In the genomic region with DNA sequence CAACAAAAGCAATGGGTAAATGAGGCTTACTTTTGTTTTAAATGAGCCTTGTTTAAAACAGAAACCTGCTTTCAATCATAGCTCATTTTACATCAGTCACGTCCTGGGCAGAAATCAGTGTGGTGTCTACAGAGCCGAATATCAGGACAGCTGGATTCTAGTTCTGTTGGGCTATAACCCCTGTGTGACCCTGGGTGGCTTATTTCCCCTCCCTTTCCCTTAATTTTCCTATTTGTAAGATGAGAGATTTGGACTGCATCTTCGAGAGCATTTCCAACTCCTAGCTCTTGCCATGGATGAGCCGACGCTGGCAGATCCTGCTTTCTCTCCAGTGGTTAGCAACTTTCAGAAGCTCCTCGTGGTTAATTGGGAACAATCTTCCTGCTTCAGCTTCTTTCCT, we compare ENCODE assay signal across 19 cellular contexts.
A peak's percentile ranks its signal among the peaks of the same experiment; 100 is the strongest.
DNase-seq lines count a peak whose midpoint lies in the region; TF ChIP-seq lines count a peak whose summit lies in the region.
"Had no signal": no experiment of that assay in that cellular context is flagged by ENCODE, and none has a peak within 500 bp of the region (broad histone marks: within the 10 kb centered on the region; RNA-seq: fewer than 3 reads in every experiment).

No MANE protein-coding gene starts in this region.

- no peak overlapping the region for H2AFZ ChIP-seq in mammary epithelial cell (ENCODE audit: low read depth, low read length)

- no TSS peak for BruUV-seq in mammary epithelial cell (replicated peaks; lab: Mats Ljungman, UMichigan)

- H3K27me3 ChIP-seq in mammary epithelial cell (ENCODE audit: insufficient read depth, low read length) (no peaks in the 10 kb centered on the region), breast epithelium (no peaks in the 10 kb centered on the region), vagina (no peaks in the 10 kb centered on the region)

- no peak overlapping the region for H3K9ac ChIP-seq in mammary epithelial cell (ENCODE audit: insufficient read depth, low read length)

- no peak overlapping the region for H3K4me2 ChIP-seq in mammary epithelial cell (ENCODE audit: insufficient read depth, low read depth, low read length)

- H4K20me1 ChIP-seq in mammary epithelial cell (ENCODE audit: insufficient read depth, low read length) = no peaks in the 10 kb centered on the region

- H3K27me3 Mint-ChIP-seq in nephron progenitor cell (ENCODE audit: low read depth, poor library complexity) = peaks cover 2% of the 10 kb centered on the region

- H3K4me1 ChIP-seq in mammary epithelial cell (ENCODE audit: insufficient read depth, low read length) (peaks cover 13% of the 10 kb centered on the region), breast epithelium (no peaks in the 10 kb centered on the region), vagina (no peaks in the 10 kb centered on the region)

- no peak for TF ChIP-seq CTCF in mammary epithelial cell (conservative IDR thresholded peaks at IDR 0.05 in 1 of 2, IDR thresholded peaks at IDR 0.05 in 1 of 2; ENCODE audit: extremely low read depth in 1 of 2, insufficient read depth in 1 of 2, low read depth in 1 of 2, low read length in 2 of 2)
- no peak for TF ChIP-seq CTCF in breast epithelium (IDR thresholded peaks at IDR 0.05)
- TF ChIP-seq CTCF in nephron progenitor cell (IDR thresholded peaks at IDR 0.05) = no peak
- TF ChIP-seq CTCF in vagina (IDR thresholded peaks at IDR 0.05) = no peak

- H3K27ac Mint-ChIP-seq in nephron progenitor cell = peak overlapping the region; percentile 10

- intact Hi-C loops in mammary epithelial cell (cut with micrococcal nuclease) = no loop called here
- intact Hi-C loops in breast epithelium (cut with DNase I; ENCODE audit: low total_unique reads) = no loop called here
- intact Hi-C loops in vagina (cut with DNase I) = no loop called here

- TF ChIP-seq POLR2A in breast epithelium (IDR thresholded peaks at IDR 0.05) (no peak), vagina (IDR thresholded peaks at IDR 0.05) (no peak)

- in situ Hi-C loops in mammary epithelial cell (cut with MboI; ENCODE audit: low sequenced_read_pairs in 2 of 2) = no loop called here

- CTCF ChIA-PET in mammary epithelial cell (lab: Charles Lee; ENCODE audit: low non-redundant PET) = no interaction called here

- H3K4me1 Mint-ChIP-seq in nephron progenitor cell = no peaks in the 10 kb centered on the region

- DNase-seq in mammary epithelial cell = no peak
- DNase-seq in breast epithelium (ENCODE audit: low spot score in 2 of 2) = no peak
- peak; percentile 8 for DNase-seq in LHCN-M2 (ENCODE audit: low read depth)
- DNase-seq in nephron progenitor cell = no peak
- DNase-seq in vagina (ENCODE audit: extremely low spot score in 2 of 2) = peak; percentile 28 to 76
- DNase-seq in NCI-H226 = no peak
- no peak for DNase-seq in effector CD8-positive, alpha-beta T cell (lab: John Stamatoyannopoulos, UW)
- DNase-seq: ACHN; Calu3; H7; KBM-7; MM.1S; NCI-H2029; NCI-H446 treated with DMSO at 0.1 percent for 48 hours; NCI-H526; NCI-H82; NK-92 treated with Interleukin-12 subunit alpha and Interleukin-12 subunit beta, amount 100 ng/mL, for 24 hours; SHP77 had no signal

- 73% methylated on average over 6 of the region's 6 CpGs for WGBS in mammary epithelial cell (ENCODE audit: low coverage, missing lambda C conversion rate)

- no peaks in the 10 kb centered on the region for H3K9me3 Mint-ChIP-seq in nephron progenitor cell

- dilution Hi-C loops in mammary epithelial cell (cut with HindIII; ENCODE audit: low sequenced_read_pairs) = no loop called here

- no peak overlapping the region for H3K4me3 Mint-ChIP-seq in nephron progenitor cell

- H3K9me3 ChIP-seq in mammary epithelial cell (replicated peaks; ENCODE audit: insufficient read depth, low read length) = no peaks in the 10 kb centered on the region
- H3K9me3 ChIP-seq in breast epithelium = no peaks in the 10 kb centered on the region
- H3K9me3 ChIP-seq in vagina = no peaks in the 10 kb centered on the region

- H3K4me3 ChIP-seq in mammary epithelial cell (replicated peaks in 1 of 3; ENCODE audit: insufficient read depth in 1 of 3, low read depth in 2 of 3, low read length in 3 of 3) (no peak overlapping the region), breast epithelium (no peak overlapping the region), vagina (no peak overlapping the region)

- H3K27ac ChIP-seq in mammary epithelial cell (ENCODE audit: insufficient read depth, low read depth, low read length) (peak overlapping the region; percentile 35), breast epithelium (no peak overlapping the region), vagina (no peak overlapping the region)
- H3K27ac ChIP-seq: 22Rv1 had no signal

- no peaks in the 10 kb centered on the region for H3K36me3 ChIP-seq in mammary epithelial cell (ENCODE audit: insufficient read depth, low read length)
- H3K36me3 ChIP-seq in breast epithelium = no peaks in the 10 kb centered on the region
- H3K36me3 ChIP-seq in vagina = no peaks in the 10 kb centered on the region

- H3K79me2 ChIP-seq in mammary epithelial cell (ENCODE audit: insufficient read depth, low read length) = no peaks in the 10 kb centered on the region

- no peaks in the 10 kb centered on the region for H3K36me3 Mint-ChIP-seq in nephron progenitor cell (ENCODE audit: low read depth)

Comparison
In these comparisons a context has a peak if more than half of its experiments do, and no peak if none do; other contexts are left out.
1. DNase-seq: peak in LHCN-M2 (single experiment) and vagina (2 of 2); none in mammary epithelial cell (single experiment), breast epithelium (0 of 2), nephron progenitor cell (single experiment), NCI-H226 (single experiment) and effector CD8-positive, alpha-beta T cell (single experiment).